In the genomic region with DNA sequence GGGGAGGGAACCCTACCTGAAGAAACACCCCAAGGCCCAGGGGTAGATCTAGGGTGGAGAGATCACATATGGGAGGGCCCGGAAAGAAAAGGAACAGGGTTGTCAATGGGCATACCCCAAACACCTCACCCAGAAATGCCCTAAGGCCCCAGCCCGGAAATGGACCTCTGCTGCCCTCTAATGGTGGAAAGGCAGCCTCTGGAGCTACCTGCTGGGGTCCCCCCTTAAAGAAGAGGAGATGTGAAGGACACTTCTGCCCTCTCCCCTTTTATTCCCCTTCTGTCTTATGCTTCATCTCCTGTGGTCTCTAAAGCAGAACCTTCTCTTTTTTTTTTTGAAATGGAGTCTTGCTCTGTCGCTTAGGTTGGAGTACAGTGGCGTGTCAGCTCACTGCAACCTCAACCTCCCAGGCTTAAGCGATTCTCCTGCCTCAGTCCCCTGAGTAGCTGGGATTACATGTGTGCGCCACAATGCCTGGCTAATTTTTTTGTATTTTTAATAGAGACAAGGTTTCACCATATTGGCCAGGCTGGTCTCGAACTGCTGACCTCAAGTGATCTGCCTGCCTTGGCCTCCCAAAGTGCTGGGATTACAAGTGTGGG, we compare ENCODE assay signal across 1 cellular context.
TF ChIP-seq lines count a peak whose summit lies in the region.

No MANE protein-coding gene starts in this region.

TF ChIP-seq in HepG2, 621 proteins besides CTCF, POLR2A, EP300 and RAD21 (continued from another document):
- TF ChIP-seq SMC3 (IDR thresholded peaks at IDR 0.05; ENCODE audit: low read length): peak; percentile 93
- TF ChIP-seq, protein P1, sequence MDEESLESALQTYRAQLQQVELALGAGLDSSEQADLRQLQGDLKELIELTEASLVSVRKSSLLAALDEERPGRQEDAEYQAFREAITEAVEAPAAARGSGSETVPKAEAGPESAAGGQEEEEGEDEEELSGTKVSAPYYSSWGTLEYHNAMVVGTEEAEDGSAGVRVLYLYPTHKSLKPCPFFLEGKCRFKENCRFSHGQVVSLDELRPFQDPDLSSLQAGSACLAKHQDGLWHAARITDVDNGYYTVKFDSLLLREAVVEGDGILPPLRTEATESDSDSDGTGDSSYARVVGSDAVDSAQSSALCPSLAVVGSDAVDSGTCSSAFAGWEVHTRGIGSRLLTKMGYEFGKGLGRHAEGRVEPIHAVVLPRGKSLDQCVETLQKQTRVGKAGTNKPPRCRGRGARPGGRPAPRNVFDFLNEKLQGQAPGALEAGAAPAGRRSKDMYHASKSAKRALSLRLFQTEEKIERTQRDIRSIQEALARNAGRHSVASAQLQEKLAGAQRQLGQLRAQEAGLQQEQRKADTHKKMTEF (CRISPR knock-in tag; IDR thresholded peaks at IDR 0.05): 0 out of 2 replicates have a peak, but pooled peaks have one; percentile 33
- TF ChIP-seq PHF20 (CRISPR knock-in tag; IDR thresholded peaks at IDR 0.05): 0 out of 2 replicates have a peak, but pooled peaks have one; percentile 19
- peak; percentile 48 for TF ChIP-seq ZNF567 (CRISPR knock-in tag; IDR thresholded peaks at IDR 0.05; ENCODE audit: borderline replicate concordance)
- TF ChIP-seq, protein P2, sequence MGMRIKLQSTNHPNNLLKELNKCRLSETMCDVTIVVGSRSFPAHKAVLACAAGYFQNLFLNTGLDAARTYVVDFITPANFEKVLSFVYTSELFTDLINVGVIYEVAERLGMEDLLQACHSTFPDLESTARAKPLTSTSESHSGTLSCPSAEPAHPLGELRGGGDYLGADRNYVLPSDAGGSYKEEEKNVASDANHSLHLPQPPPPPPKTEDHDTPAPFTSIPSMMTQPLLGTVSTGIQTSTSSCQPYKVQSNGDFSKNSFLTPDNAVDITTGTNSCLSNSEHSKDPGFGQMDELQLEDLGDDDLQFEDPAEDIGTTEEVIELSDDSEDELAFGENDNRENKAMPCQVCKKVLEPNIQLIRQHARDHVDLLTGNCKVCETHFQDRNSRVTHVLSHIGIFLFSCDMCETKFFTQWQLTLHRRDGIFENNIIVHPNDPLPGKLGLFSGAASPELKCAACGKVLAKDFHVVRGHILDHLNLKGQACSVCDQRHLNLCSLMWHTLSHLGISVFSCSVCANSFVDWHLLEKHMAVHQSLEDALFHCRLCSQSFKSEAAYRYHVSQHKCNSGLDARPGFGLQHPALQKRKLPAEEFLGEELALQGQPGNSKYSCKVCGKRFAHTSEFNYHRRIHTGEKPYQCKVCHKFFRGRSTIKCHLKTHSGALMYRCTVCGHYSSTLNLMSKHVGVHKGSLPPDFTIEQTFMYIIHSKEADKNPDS (CRISPR knock-in tag; IDR thresholded peaks at IDR 0.05): no peak
- TF ChIP-seq RBM39 (IDR thresholded peaks at IDR 0.05; ENCODE audit: low read depth, low read length, poor library complexity, severe bottlenecking): no peak
